33 cellular contexts compared by ENCODE assay signal in genomic region chr10:90806677-90807076, GRCh38. TPM values are rescaled to one million over a fixed set of nuclear protein-coding genes. Genes with fewer than 3 reads are reported as not detected.
"Had no signal": no experiment of that assay in that cellular context is flagged by ENCODE, and none has a peak within 500 bp of the region (broad histone marks: within the 10 kb centered on the region; RNA-seq: fewer than 3 reads in every experiment).

No MANE protein-coding gene starts in this region.

- H3K27me3 ChIP-seq: brain microvascular endothelial cell, dorsolateral prefrontal cortex, esophagus muscularis mucosa, foreskin keratinocyte, gastrocnemius medialis, heart left ventricle had no signal

- ATAC-seq: activated CD4-positive, CD25-positive, alpha-beta regulatory T cell treated with anti-CD3 and anti-CD28 coated beads, Interleukin-2, amount 50 U/mL, for 24 hours; activated CD8-positive, alpha-beta T cell treated with anti-CD3 and anti-CD28 coated beads for 36 hours; activated T-cell treated with anti-CD3 and anti-CD28 coated beads, Interleukin-2, amount 50 U/mL, for 4 hours; activated T-helper 17 cell treated with anti-CD3 and anti-CD28 coated beads, Interleukin-2, amount 50 U/mL, for 72 hours; foreskin keratinocyte; gastrocnemius medialis; heart left ventricle had no signal

- H3K36me3 ChIP-seq: brain microvascular endothelial cell, esophagus muscularis mucosa, gastrocnemius medialis, heart left ventricle had no signal

- H3K4me1 ChIP-seq: esophagus muscularis mucosa, foreskin keratinocyte, gastrocnemius medialis, heart left ventricle had no signal

- H3K4me1 Mint-ChIP-seq: activated B cell treated with CpG ODN at 0.5 μM for 24 hours; activated T-helper 17 cell treated with anti-CD3 and anti-CD28 coated beads, Interleukin-2, amount 50 U/mL, for 72 hours; central memory CD8-positive, alpha-beta T cell had no signal

- FAIRE-seq: astrocyte, bronchial epithelial cell had no signal

- H3K9me3 ChIP-seq: gastrocnemius medialis had no signal

- H3K4me3 ChIP-seq: coronary artery, dorsolateral prefrontal cortex, esophagus muscularis mucosa, gastrocnemius medialis, heart left ventricle had no signal

- DNase-seq: activated B cell treated with CpG ODN at 0.5 μM for 24 hours; activated CD4-positive, alpha-beta T cell treated with anti-CD3 and anti-CD28 coated beads for 48 hours; activated CD4-positive, alpha-beta T cell treated with anti-CD3 and anti-CD28 coated beads, Interleukin-2, amount 50 U/mL, for 1 hour; activated CD4-positive, alpha-beta T cell treated with anti-CD3 and anti-CD28 coated beads, Interleukin-2, amount 50 U/mL, for 48 hours; activated CD8-positive, alpha-beta memory T cell treated with anti-CD3 and anti-CD28 coated beads for 24 hours; activated CD8-positive, alpha-beta T cell treated with anti-CD3 and anti-CD28 coated beads for 36 hours; activated effector memory CD4-positive, alpha-beta T cell treated with Interleukin-2 at 50 U/mL for 16 hours; activated gamma-delta T cell treated with Interleukin-2 at 50 U/mL for 16 hours; activated naive CD4-positive, alpha-beta T cell treated with anti-CD3 and anti-CD28 coated beads, Interleukin-2, amount 50 U/mL, for 16 hours; activated naive CD4-positive, alpha-beta T cell treated with Interleukin-2 at 50 U/mL for 16 hours; activated T-cell treated with anti-CD3 and anti-CD28 coated beads, Interleukin-2, amount 50 U/mL, for 4 hours; amniotic stem cell; anterior cingulate cortex; brain microvascular endothelial cell; dorsolateral prefrontal cortex; effector memory CD4-positive, alpha-beta T cell; erythroblast; foreskin keratinocyte; gastrocnemius medialis; glutamatergic neuron; heart left ventricle; T-helper 2 cell had no signal

- H3K4me3 Mint-ChIP-seq: activated B cell treated with CpG ODN at 0.5 μM for 24 hours; activated CD8-positive, alpha-beta T cell treated with anti-CD3 and anti-CD28 coated beads for 36 hours; activated naive CD8-positive, alpha-beta T cell; activated T-cell treated with anti-CD3 and anti-CD28 coated beads, Interleukin-2, amount 50 U/mL, for 4 hours; activated T-helper 17 cell treated with anti-CD3 and anti-CD28 coated beads, Interleukin-2, amount 50 U/mL, for 72 hours; central memory CD8-positive, alpha-beta T cell; dendritic cell treated with granulocyte-macrophage colony-stimulating factor and Interleukin-4, amounts not matched to agents 40 ng/mL and 50 ng/mL, for 4 days had no signal

- H3K9me3 Mint-ChIP-seq: activated B cell treated with CpG ODN at 0.5 μM for 24 hours; activated CD8-positive, alpha-beta T cell treated with anti-CD3 and anti-CD28 coated beads for 36 hours; activated T-cell treated with anti-CD3 and anti-CD28 coated beads, Interleukin-2, amount 50 U/mL, for 4 hours; activated T-helper 17 cell treated with anti-CD3 and anti-CD28 coated beads, Interleukin-2, amount 50 U/mL, for 72 hours; central memory CD8-positive, alpha-beta T cell had no signal

- H3K27ac ChIP-seq: brain microvascular endothelial cell, coronary artery, dorsolateral prefrontal cortex, esophagus muscularis mucosa, foreskin keratinocyte, gastrocnemius medialis, heart left ventricle, VCaP had no signal

- H3K36me3 Mint-ChIP-seq: activated naive CD8-positive, alpha-beta T cell had no signal

- H3K27ac Mint-ChIP-seq: activated B cell treated with CpG ODN at 0.5 μM for 24 hours; activated CD8-positive, alpha-beta T cell treated with anti-CD3 and anti-CD28 coated beads for 36 hours; activated naive CD8-positive, alpha-beta T cell; activated T-helper 17 cell treated with anti-CD3 and anti-CD28 coated beads, Interleukin-2, amount 50 U/mL, for 72 hours; dendritic cell treated with granulocyte-macrophage colony-stimulating factor and Interleukin-4, amounts not matched to agents 40 ng/mL and 50 ng/mL, for 4 days had no signal

RNA-seq across cellular contexts. Expression of gene HTR7, which starts 51.2 kb away (rescaled TPM):
- total RNA-seq: activated B cell treated with CpG ODN at 0.5 μM for 24 hours; activated CD8-positive, alpha-beta T cell treated with anti-CD3 and anti-CD28 coated beads for 36 hours; activated T-cell treated with anti-CD3 and anti-CD28 coated beads, Interleukin-2, amount 50 U/mL, for 4 hours; T-helper 1 cell treated with Interleukin-12 subunit alpha and Interleukin-12 subunit beta and Interleukin-4 antibody, amounts not matched to agents 30 ng/mL and 1 ng/mL, for 36 hours had no signal
